Comparison of ENCODE assay signal across 1 cellular context in genomic region chr16:8677481-8677880, GRCh38.
TF ChIP-seq lines count a peak whose summit lies in the region.

No MANE protein-coding gene starts in this region.

TF ChIP-seq in SK-N-SH treated with all-trans-retinoic acid at 6 μM for 48 hours, 23 proteins besides CTCF, POLR2A, EP300 and RAD21 (continued from another document):
- TF ChIP-seq TCF4 (CRISPR knock-in tag; IDR thresholded peaks at IDR 0.05; ENCODE audit: borderline replicate concordance) (no peak), CSRNP3 (CRISPR knock-in tag; IDR thresholded peaks at IDR 0.05) (no peak), ESRRG (CRISPR knock-in tag; IDR thresholded peaks at IDR 0.05) (no peak), SNAI2 (CRISPR knock-in tag; IDR thresholded peaks at IDR 0.05) (no peak)
